ENCODE assay signal across 12 cellular contexts in the genomic region with DNA sequence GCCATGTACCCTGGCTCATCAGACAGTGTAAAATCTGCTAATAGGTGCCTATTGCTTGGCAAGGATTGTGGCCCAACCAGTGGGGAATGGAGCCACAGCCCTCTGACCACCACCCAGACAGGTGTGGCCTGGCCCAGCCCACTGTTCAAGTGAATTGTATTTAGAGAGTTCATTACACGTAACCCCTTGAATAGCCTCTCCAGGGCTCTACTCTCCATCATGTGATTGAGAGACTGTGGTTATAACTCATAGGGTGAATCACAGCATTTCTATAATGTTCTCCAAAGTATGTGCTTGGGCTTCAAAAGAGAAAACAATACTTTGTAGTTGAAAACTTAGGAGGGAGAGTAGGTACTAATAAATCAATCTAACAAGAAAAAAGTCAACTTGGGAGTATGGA. TPM values are rescaled to one million over a fixed set of nuclear protein-coding genes. Genes with fewer than 3 reads are reported as not detected.
DNase-seq lines count a peak whose midpoint lies in the region; ATAC-seq and TF ChIP-seq lines count a peak whose summit lies in the region.
"Had no signal": no experiment of that assay in that cellular context is flagged by ENCODE, and none has a peak within 500 bp of the region (broad histone marks: within the 10 kb centered on the region; RNA-seq: fewer than 3 reads in every experiment).

No MANE protein-coding gene starts in this region.

- ATAC-seq in GM21390 (IDR thresholded peaks at IDR 0.05; ENCODE audit: unreplicated experiment) = no peak
- no peak for ATAC-seq in HG03025 (IDR thresholded peaks at IDR 0.05; ENCODE audit: low FRiP score, unreplicated experiment)

- DNase-seq in AG08395 (ENCODE audit: low spot score) = peak; percentile 54
- DNase-seq in HPDE6-E6E7 (ENCODE audit: extremely low spot score) = peak; percentile 57
- peak; percentile 73 for DNase-seq in astrocyte of the hippocampus (ENCODE audit: low read depth, low spot score)
- DNase-seq in hepatic stellate cell (ENCODE audit: low spot score) = peak; percentile 60
- no peak for DNase-seq in ascending aorta (ENCODE audit: low spot score in 2 of 2)
- no peak for DNase-seq in H4 (ENCODE audit: low spot score)
- DNase-seq: dorsolateral prefrontal cortex, NCI-H2227 treated with DMSO at 0.1 percent for 48 hours had no signal

- no peaks in the 10 kb centered on the region for H3K36me3 ChIP-seq in ascending aorta

- H3K9me3 ChIP-seq in ascending aorta = no peaks in the 10 kb centered on the region

- H3K4me1 ChIP-seq in ascending aorta = no peaks in the 10 kb centered on the region

- no peaks in the 10 kb centered on the region for H3K27me3 ChIP-seq in ascending aorta
- H3K27me3 ChIP-seq: dorsolateral prefrontal cortex had no signal

- no peak for TF ChIP-seq CTCF in ascending aorta (IDR thresholded peaks at IDR 0.05)

- no peak overlapping the region for H3K27ac ChIP-seq in ascending aorta
- H3K27ac ChIP-seq: C4-2B had no signal

- H3K4me3 ChIP-seq in ascending aorta = no peak overlapping the region
- H3K4me3 ChIP-seq: dorsolateral prefrontal cortex had no signal

- intact Hi-C loops in ascending aorta (cut with DNase I) = no loop called here

RNA-seq across cellular contexts. Expression of gene ALDH8A1, which starts 38.4 kb away (rescaled TPM):
- total RNA-seq in ascending aorta = not detected
- total RNA-seq in H4 (2014; rRNA removed; shearing (Covaris generic)) = not detected in 2 replicates
- total RNA-seq: HT-29 had no signal

Comparison
In these comparisons a context has a peak if more than half of its experiments do, and no peak if none do; other contexts are left out.
1. DNase-seq: peak in AG08395 (single experiment), HPDE6-E6E7 (single experiment), astrocyte of the hippocampus (single experiment) and hepatic stellate cell (single experiment); none in ascending aorta (0 of 2) and H4 (single experiment).